ENCODE assay signal across 23 cellular contexts in the genomic region with DNA sequence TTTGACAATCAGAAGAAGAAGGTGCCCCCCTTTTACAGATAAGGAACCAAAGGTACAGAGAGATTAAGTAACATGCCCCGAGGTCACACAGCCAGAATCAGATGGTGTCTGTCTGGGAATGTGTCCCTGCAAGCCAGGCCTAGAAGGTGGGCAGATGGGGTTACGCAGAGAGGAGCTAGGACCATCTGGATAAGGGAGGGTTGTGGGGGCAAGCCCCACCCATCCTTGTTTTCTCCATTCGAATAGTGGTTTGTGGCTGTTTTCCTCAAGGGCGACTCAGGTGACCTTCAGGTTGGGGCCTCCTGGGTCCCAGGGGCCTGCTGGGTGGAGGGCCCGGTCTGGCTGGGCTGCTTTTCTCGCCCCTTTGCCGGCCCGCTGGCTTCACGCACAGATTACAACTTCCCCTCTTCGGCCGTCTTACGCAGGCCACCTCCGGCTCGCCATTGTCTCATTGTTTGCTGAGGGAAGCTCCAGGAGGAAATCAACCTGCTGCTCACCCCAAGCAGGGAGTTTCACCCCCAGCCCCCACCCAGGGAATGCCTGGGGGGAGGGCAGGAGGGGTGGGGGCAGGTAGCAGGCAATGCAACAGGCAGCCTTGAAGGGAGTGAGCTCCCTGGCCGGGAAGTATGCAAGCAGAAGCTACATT. TPM values are rescaled to one million over a fixed set of nuclear protein-coding genes. Genes with fewer than 3 reads are reported as not detected.
DNase-seq lines count a peak whose midpoint lies in the region; ATAC-seq and FAIRE-seq lines count a peak whose summit lies in the region.
"Had no signal": no experiment of that assay in that cellular context is flagged by ENCODE, and none has a peak within 500 bp of the region (broad histone marks: within the 10 kb centered on the region; RNA-seq: fewer than 3 reads in every experiment).

No MANE protein-coding gene starts in this region.

- peaks cover 0 to 2% of the 10 kb centered on the region in 2 donors for H3K4me1 ChIP-seq in small intestine (ENCODE audit: control insufficient read depth in 2 of 2, insufficient read depth in 1 of 2, low read depth in 1 of 2, low read length in 1 of 2)
- H3K4me1 ChIP-seq: adrenal gland had no signal

- H3K27me3 ChIP-seq in small intestine (ENCODE audit: control insufficient read depth in 2 of 2, insufficient read depth in 2 of 2, low read length in 2 of 2), result peaks cover 0 to 2% of the 10 kb centered on the region in 2 donors

- DNase-seq in ELF-1 (ENCODE audit: low read depth, low spot score), result peak; percentile 58
- peak; percentile 77 for DNase-seq in NCI-H69 (lab: John Stamatoyannopoulos, UW)
- peak; percentile 49 for DNase-seq in left cardiac atrium
- DNase-seq in mesenteric fat pad (ENCODE audit: low spot score), result peak; percentile 86
- no peak for DNase-seq in stimulated activated CD4-positive, alpha-beta T cell treated with anti-CD3 and anti-CD28 coated beads, Interleukin-12 subunit alpha, Interleukin-12 subunit beta, amount 100 ng/mL, for 4 hours
- no peak for DNase-seq in small intestine
- DNase-seq in activated naive CD4-positive, alpha-beta T cell treated with anti-CD3 and anti-CD28 coated beads, Interleukin-2, amount 50 U/mL, for 16 hours, result no peak
- no peak for DNase-seq in DMS153 (lab: John Stamatoyannopoulos, UW)
- DNase-seq: activated CD4-positive, CD25-positive, alpha-beta regulatory T cell; activated CD8-positive, alpha-beta memory T cell treated with anti-CD3 and anti-CD28 coated beads for 24 hours; caudate nucleus; DMS79 treated with DMSO at 0.1 percent for 48 hours; HFFc6; NCI-H446; SHP77; stimulated activated naive CD8-positive, alpha-beta T cell treated with anti-CD3 and anti-CD28 coated beads, Interleukin-15, Interleukin-2, amounts not matched to agents 100 U/mL and 50 U/mL, for 24 hours had no signal

- no peak overlapping the region for H3K4me3 ChIP-seq in small intestine (ENCODE audit: low read depth in 1 of 2, low read length in 2 of 2)
- H3K4me3 ChIP-seq: adrenal gland had no signal

- no peak overlapping the region for H3K27ac ChIP-seq in small intestine (ENCODE audit: low read depth in 1 of 2, low read length in 1 of 2)

- H3K9me3 ChIP-seq in small intestine (ENCODE audit: control insufficient read depth, low read depth), result no peaks in the 10 kb centered on the region
- H3K9me3 ChIP-seq: adrenal gland had no signal

- peak; percentile 23 to 33 for ATAC-seq in left cardiac atrium
- ATAC-seq: natural killer cell treated with Interleukin-12 subunit alpha and Interleukin-12 subunit beta and Interleukin-15 and Interleukin-18, amount 100 ng/mL, for 72 hours had no signal

- intact Hi-C loops in left cardiac atrium (cut with DNase I), result loop anchor here in 1 of 2 donors (5.0 kb wide), 1 partner anchor 33 kb away; no protein-coding TSS in a partner anchor

- no peaks in the 10 kb centered on the region for H3K36me3 ChIP-seq in small intestine (ENCODE audit: control insufficient read depth in 2 of 2, insufficient read depth in 2 of 2, low read length in 2 of 2)
- H3K36me3 ChIP-seq: adrenal gland had no signal

- 31 to 51% (median 42%) methylated on average over 15 of the region's 15 CpGs for WGBS in small intestine, 3 donors

- FAIRE-seq in small intestine (lab: Jason Lieb, UNC), result no peak
- FAIRE-seq: urothelium cell line had no signal

RNA-seq across cellular contexts. Expression of a gene that starts 30.8 kb away (rescaled TPM):
- total RNA-seq in left cardiac atrium (100 to 1,000 TPM in 1 of 2 donors, 10 to 100 TPM in 1; 86.4 to 110 TPM), mesenteric fat pad (132 TPM)
- polyA plus RNA-seq in small intestine, result 10 to 100 TPM; 24.0 to 38.6 (median 29.1) TPM

RNA-seq across cellular contexts. Expression of a gene that starts 35.7 kb away (rescaled TPM):
- total RNA-seq in left cardiac atrium (10 to 100 TPM in 1 of 2 donors, 1 to 10 TPM in 1; 7.3 to 10.3 TPM), mesenteric fat pad (7.0 TPM)
- polyA plus RNA-seq in small intestine, result under 1 TPM in 1 of 3 donors, not detected in 2; 0.21 TPM
- total RNA-seq: activated T-helper 2 cell treated with anti-CD3 and anti-CD28 coated beads, Interferon-gamma antibody, Interleukin-2, Interleukin-4, amounts not matched to agents 10 μg/mL and 5 μg/mL and 100 μg/mL, durations not matched to agents 14 hours and 24 hours and 36 hours; HFFc6; HT-29; progenitor cell of endocrine pancreas had no signal
- polyA plus RNA-seq: CD14-positive monocyte had no signal

Comparison
In these comparisons a context has a peak if more than half of its experiments do, and no peak if none do; other contexts are left out.
1. DNase-seq: peak in ELF-1 (single experiment), NCI-H69 (single experiment), left cardiac atrium (single experiment) and mesenteric fat pad (single experiment); none in stimulated activated CD4-positive, alpha-beta T cell treated with anti-CD3 and anti-CD28 coated beads, Interleukin-12 subunit alpha, Interleukin-12 subunit beta, amount 100 ng/mL, for 4 hours (single experiment), small intestine (single experiment), activated naive CD4-positive, alpha-beta T cell treated with anti-CD3 and anti-CD28 coated beads, Interleukin-2, amount 50 U/mL, for 16 hours (single experiment) and DMS153 (single experiment).